Comparison of ENCODE assay signal across 11 cellular contexts in genomic region chr10:77409697-77410471, GRCh38.
A peak's percentile ranks its signal among the peaks of the same experiment; 100 is the strongest.
DNase-seq lines count a peak whose midpoint lies in the region; ATAC-seq and TF ChIP-seq lines count a peak whose summit lies in the region.
"Had no signal": no experiment of that assay in that cellular context is flagged by ENCODE, and none has a peak within 500 bp of the region (broad histone marks: within the 10 kb centered on the region; RNA-seq: fewer than 3 reads in every experiment).

No MANE protein-coding gene starts in this region.

- no peaks in the 10 kb centered on the region for H3K36me3 ChIP-seq in duodenal mucosa (ENCODE audit: control insufficient read depth in 1 of 2, insufficient read depth in 2 of 2, low read length in 2 of 2)
- H3K36me3 ChIP-seq in tibial artery, result no peaks in the 10 kb centered on the region
- H3K36me3 ChIP-seq: tibial nerve had no signal

- peak overlapping the region; percentile 57 for H3K27ac Mint-ChIP-seq in activated CD4-positive, alpha-beta T cell treated with anti-CD3 and anti-CD28 coated beads, Interleukin-2, amount 10 ng/mL, durations not matched to agents 7 days and 5 days
- H3K27ac Mint-ChIP-seq in activated CD4-positive, alpha-beta T cell treated with anti-CD3 and anti-CD28 coated beads, Interleukin-2, amount 10 ng/mL, durations not matched to agents 24 days and 14 days, result no peak overlapping the region

- H3K4me1 Mint-ChIP-seq in activated CD4-positive, alpha-beta T cell treated with anti-CD3 and anti-CD28 coated beads, Interleukin-2, amount 10 ng/mL, durations not matched to agents 7 days and 5 days, result no peaks in the 10 kb centered on the region
- no peaks in the 10 kb centered on the region for H3K4me1 Mint-ChIP-seq in activated CD4-positive, alpha-beta T cell treated with anti-CD3 and anti-CD28 coated beads, Interleukin-2, amount 10 ng/mL, durations not matched to agents 24 days and 14 days

- intact Hi-C loops in activated CD4-positive, alpha-beta T cell treated with anti-CD3 and anti-CD28 coated beads, Interleukin-2, amount 10 ng/mL, durations not matched to agents 24 days and 14 days (cut with micrococcal nuclease), result no loop called here
- intact Hi-C loops in tibial artery (cut with DNase I; ENCODE audit: low total_unique reads), result no loop called here

- DNase-seq in activated CD4-positive, alpha-beta T cell treated with anti-CD3 and anti-CD28 coated beads, Interleukin-2, amount 10 ng/mL, durations not matched to agents 7 days and 5 days, result no peak
- DNase-seq in activated CD4-positive, alpha-beta T cell treated with anti-CD3 and anti-CD28 coated beads, Interleukin-2, amount 10 ng/mL, durations not matched to agents 24 days and 14 days, result no peak
- peak; percentile 92 for DNase-seq in NCI-H2107 treated with DMSO at 0.1 percent for 48 hours (lab: John Stamatoyannopoulos, UW; ENCODE audit: unreplicated experiment)
- DNase-seq in tibial artery, result no peak
- DNase-seq in activated effector memory CD4-positive, alpha-beta T cell treated with Interleukin-2 at 50 U/mL for 16 hours, result no peak
- no peak for DNase-seq in middle frontal gyrus (ENCODE audit: extremely low spot score, low spot score)
- DNase-seq: NCI-H187, nucleus accumbens had no signal

- H3K9me3 ChIP-seq in duodenal mucosa (ENCODE audit: control insufficient read depth in 1 of 2, low read length in 2 of 2), result no peaks in the 10 kb centered on the region
- no peaks in the 10 kb centered on the region for H3K9me3 ChIP-seq in tibial artery
- H3K9me3 ChIP-seq: tibial nerve had no signal

- POLR2A ChIA-PET in activated CD4-positive, alpha-beta T cell treated with anti-CD3 and anti-CD28 coated beads, Interleukin-2, amount 10 ng/mL, durations not matched to agents 7 days and 5 days (lab: Charles Lee), result interaction anchor here (0.6 kb wide), 1 partner anchor 1121 kb away, joined by 3 read pairs; no protein-coding TSS in a partner anchor

- TF ChIP-seq CTCF in tibial artery (IDR thresholded peaks at IDR 0.05), result no peak

- no peak overlapping the region for H3K4me3 Mint-ChIP-seq in activated CD4-positive, alpha-beta T cell treated with anti-CD3 and anti-CD28 coated beads, Interleukin-2, amount 10 ng/mL, durations not matched to agents 7 days and 5 days
- H3K4me3 Mint-ChIP-seq in activated CD4-positive, alpha-beta T cell treated with anti-CD3 and anti-CD28 coated beads, Interleukin-2, amount 10 ng/mL, durations not matched to agents 24 days and 14 days, result no peak overlapping the region

- CTCF ChIA-PET in activated CD4-positive, alpha-beta T cell treated with anti-CD3 and anti-CD28 coated beads, Interleukin-2, amount 10 ng/mL, durations not matched to agents 7 days and 5 days (lab: Charles Lee), result interaction anchor here (1.1 kb wide), 1 partner anchor 10 kb away, joined by 3 read pairs; no protein-coding TSS in a partner anchor

- no peaks in the 10 kb centered on the region for H3K27me3 Mint-ChIP-seq in activated CD4-positive, alpha-beta T cell treated with anti-CD3 and anti-CD28 coated beads, Interleukin-2, amount 10 ng/mL, durations not matched to agents 7 days and 5 days
- no peaks in the 10 kb centered on the region for H3K27me3 Mint-ChIP-seq in activated CD4-positive, alpha-beta T cell treated with anti-CD3 and anti-CD28 coated beads, Interleukin-2, amount 10 ng/mL, durations not matched to agents 24 days and 14 days

- H3K27ac ChIP-seq in duodenal mucosa (ENCODE audit: low read depth, low read length), result no peak overlapping the region
- peak overlapping the region; percentile 39 to 47 for H3K27ac ChIP-seq in tibial artery
- H3K27ac ChIP-seq: tibial nerve had no signal

- H3K9me3 Mint-ChIP-seq in activated CD4-positive, alpha-beta T cell treated with anti-CD3 and anti-CD28 coated beads, Interleukin-2, amount 10 ng/mL, durations not matched to agents 7 days and 5 days, result no peaks in the 10 kb centered on the region
- H3K9me3 Mint-ChIP-seq in activated CD4-positive, alpha-beta T cell treated with anti-CD3 and anti-CD28 coated beads, Interleukin-2, amount 10 ng/mL, durations not matched to agents 24 days and 14 days, result no peaks in the 10 kb centered on the region

- peak overlapping the region in 1 of 2 donors; percentile 29 for H3K9ac ChIP-seq in duodenal mucosa (ENCODE audit: low read depth in 1 of 2, low read length in 2 of 2)

- H3K4me3 ChIP-seq in duodenal mucosa (ENCODE audit: low read depth in 1 of 2, low read length in 2 of 2) (peak overlapping the region; percentile 16 to 25), tibial artery (no peak overlapping the region)
- H3K4me3 ChIP-seq: tibial nerve had no signal

- ATAC-seq in GM18502 (IDR thresholded peaks at IDR 0.05; ENCODE audit: poor library complexity, unreplicated experiment), result no peak

- H3K36me3 Mint-ChIP-seq in activated CD4-positive, alpha-beta T cell treated with anti-CD3 and anti-CD28 coated beads, Interleukin-2, amount 10 ng/mL, durations not matched to agents 7 days and 5 days (ENCODE audit: low read depth), result no peaks in the 10 kb centered on the region
- no peaks in the 10 kb centered on the region for H3K36me3 Mint-ChIP-seq in activated CD4-positive, alpha-beta T cell treated with anti-CD3 and anti-CD28 coated beads, Interleukin-2, amount 10 ng/mL, durations not matched to agents 24 days and 14 days (ENCODE audit: low read depth)

- H3K4me1 ChIP-seq in duodenal mucosa (ENCODE audit: control insufficient read depth in 1 of 2, insufficient read depth in 2 of 2, low read length in 2 of 2) (peaks cover 38 to 52% of the 10 kb centered on the region in 2 donors), tibial artery (peaks cover 0 to 93% (median 70%) of the 10 kb centered on the region in 4 donors)
- H3K4me1 ChIP-seq: tibial nerve had no signal

- H3K27me3 ChIP-seq in duodenal mucosa (ENCODE audit: control insufficient read depth in 1 of 2, insufficient read depth in 2 of 2, low read length in 2 of 2), result no peaks in the 10 kb centered on the region
- no peaks in the 10 kb centered on the region for H3K27me3 ChIP-seq in tibial artery
- H3K27me3 ChIP-seq: tibial nerve had no signal

Comparison
In these comparisons a context has a peak if more than half of its experiments do, and no peak if none do; other contexts are left out.
1. H3K4me3 ChIP-seq: peak in duodenal mucosa (2 of 2); none in tibial artery (0 of 2).